ENCODE assay signal across 1 cellular context in genomic region chr20:2671977-2672376, GRCh38.
TF ChIP-seq lines count a peak whose summit lies in the region.

No MANE protein-coding gene starts in this region.

TF ChIP-seq in HCT116, 20 proteins besides CTCF, POLR2A, EP300 and RAD21:
- TF ChIP-seq REST (IDR thresholded peaks at IDR 0.05; ENCODE audit: low read depth) (no peak), YY1 (IDR thresholded peaks at IDR 0.05; ENCODE audit: extremely low read depth, insufficient replicate concordance, low read depth, low read length) (no peak), CBX3 (IDR thresholded peaks at IDR 0.05; ENCODE audit: low read depth) (no peak), SIN3A (IDR thresholded peaks at IDR 0.05; ENCODE audit: low read depth) (no peak), POLR2AphosphoS5 (IDR thresholded peaks at IDR 0.05; ENCODE audit: low read depth, low read length) (no peak), ELF1 (IDR thresholded peaks at IDR 0.05; ENCODE audit: borderline replicate concordance, low read depth) (no peak), ZFX (IDR thresholded peaks at IDR 0.05) (no peak), EZH2 (IDR thresholded peaks at IDR 0.05) (no peak), CEBPB (IDR thresholded peaks at IDR 0.05; ENCODE audit: low read depth) (no peak), EGR1 (IDR thresholded peaks at IDR 0.05; ENCODE audit: low read depth) (no peak)
- TF ChIP-seq, protein P1, sequence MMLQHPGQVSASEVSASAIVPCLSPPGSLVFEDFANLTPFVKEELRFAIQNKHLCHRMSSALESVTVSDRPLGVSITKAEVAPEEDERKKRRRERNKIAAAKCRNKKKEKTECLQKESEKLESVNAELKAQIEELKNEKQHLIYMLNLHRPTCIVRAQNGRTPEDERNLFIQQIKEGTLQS (IDR thresholded peaks at IDR 0.05), result no peak
- TF ChIP-seq, protein P2, sequence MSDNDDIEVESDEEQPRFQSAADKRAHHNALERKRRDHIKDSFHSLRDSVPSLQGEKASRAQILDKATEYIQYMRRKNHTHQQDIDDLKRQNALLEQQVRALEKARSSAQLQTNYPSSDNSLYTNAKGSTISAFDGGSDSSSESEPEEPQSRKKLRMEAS (IDR thresholded peaks at IDR 0.05), result no peak
